In genomic region chr1:169594391-169594790, GRCh38 we compare ENCODE assay signal across 1 cellular context.
TF ChIP-seq lines count a peak whose summit lies in the region.

No MANE protein-coding gene starts in this region.

TF ChIP-seq in HepG2, 621 proteins besides CTCF, POLR2A, EP300 and RAD21 (continued from another document):
- TF ChIP-seq PRDM10 (CRISPR knock-in tag; IDR thresholded peaks at IDR 0.05; ENCODE audit: low read depth): no peak
- no peak for TF ChIP-seq PLSCR1 (CRISPR knock-in tag; IDR thresholded peaks at IDR 0.05; ENCODE audit: borderline replicate concordance)
- TF ChIP-seq ZSCAN30 (CRISPR knock-in tag; IDR thresholded peaks at IDR 0.05): no peak
- no peak for TF ChIP-seq ZNF776 (CRISPR knock-in tag; IDR thresholded peaks at IDR 0.05)
- TF ChIP-seq IRX3 (CRISPR knock-in tag; IDR thresholded peaks at IDR 0.05; ENCODE audit: borderline replicate concordance, low read depth): no peak
